Comparison of ENCODE assay signal across 23 cellular contexts in genomic region chr7:67692425-67692824, GRCh38.
DNase-seq lines count a peak whose midpoint lies in the region; ATAC-seq, FAIRE-seq and TF ChIP-seq lines count a peak whose summit lies in the region.
"Had no signal": no experiment of that assay in that cellular context is flagged by ENCODE, and none has a peak within 500 bp of the region (broad histone marks: within the 10 kb centered on the region; RNA-seq: fewer than 3 reads in every experiment).

No MANE protein-coding gene starts in this region.

- H3K4me1 ChIP-seq in adipocyte (ENCODE audit: control insufficient read depth, insufficient read depth, low read length): no peaks in the 10 kb centered on the region
- H3K4me1 ChIP-seq in pancreas: no peaks in the 10 kb centered on the region
- H3K4me1 ChIP-seq: psoas muscle, tibial nerve had no signal

- intact Hi-C loops in pancreas (cut with DNase I): no loop called here
- intact Hi-C loops in posterior cingulate gyrus (cut with DNase I): no loop called here

- H3K9ac ChIP-seq in adipocyte (ENCODE audit: low read length): no peak overlapping the region

- no peak for FAIRE-seq in pancreas (lab: Jason Lieb, UNC)
- FAIRE-seq: GM18507, small intestine had no signal

- 7 to 15% methylated on average over 4 of the region's 4 CpGs for WGBS in pancreas, 2 donors

- H3K27me3 ChIP-seq in adipocyte (replicated peaks; ENCODE audit: control insufficient read depth, insufficient read depth, low read length) (peaks cover 4% of the 10 kb centered on the region), pancreas (peaks cover 0 to 4% (median 0%) of the 10 kb centered on the region in 4 donors)
- H3K27me3 ChIP-seq: tibial nerve had no signal

- no peak overlapping the region for H3K4me3 ChIP-seq in LNCaP clone FGC (ENCODE audit: low read depth, low read length)
- H3K4me3 ChIP-seq in adipocyte (ENCODE audit: low read length): no peak overlapping the region
- no peak overlapping the region for H3K4me3 ChIP-seq in pancreas
- H3K4me3 ChIP-seq: mucosa of descending colon, PC-9, psoas muscle, tibial nerve had no signal

- peak; percentile 59 to 92 (median 82) for ATAC-seq in pancreas
- ATAC-seq: activated naive CD8-positive, alpha-beta T cell treated with anti-CD3 and anti-CD28 coated beads, Interleukin-2, amount 50 U/mL, for 24 hours; mucosa of descending colon; psoas muscle; stimulated activated naive CD8-positive, alpha-beta T cell treated with anti-CD3 and anti-CD28 coated beads, Interleukin-15, Interleukin-2, amounts not matched to agents 100 U/mL and 50 U/mL, for 24 hours; T-helper 17 cell had no signal

- no peaks in the 10 kb centered on the region for H3K36me3 ChIP-seq in adipocyte (ENCODE audit: control insufficient read depth, insufficient read depth, low read length, severe bottlenecking)
- no peaks in the 10 kb centered on the region for H3K36me3 ChIP-seq in pancreas
- H3K36me3 ChIP-seq: tibial nerve had no signal

- DNase-seq in LNCaP clone FGC (ENCODE audit: low read depth): peak; percentile 91
- DNase-seq in NCI-H2196 treated with DMSO at 0.1 percent for 48 hours (lab: John Stamatoyannopoulos, UW; ENCODE audit: unreplicated experiment): peak; percentile 51
- DNase-seq in adipocyte (ENCODE audit: low read depth): peak; percentile 26
- DNase-seq in pancreas: peak in 4 of 6 donors; percentile 29 to 56 (median 36)
- no peak for DNase-seq in activated gamma-delta T cell treated with Interleukin-2 at 50 U/mL for 16 hours
- no peak for DNase-seq in posterior cingulate gyrus
- no peak for DNase-seq in DMS53 treated with DMSO at 0.1 percent for 48 hours (lab: John Stamatoyannopoulos, UW; ENCODE audit: unreplicated experiment)
- DNase-seq: activated CD4-positive, alpha-beta T cell treated with anti-CD3 and anti-CD28 coated beads, Interleukin-2, amount 50 U/mL, for 1 hour; activated naive CD8-positive, alpha-beta T cell treated with anti-CD3 and anti-CD28 coated beads, Interleukin-2, amount 50 U/mL, for 24 hours; AML-193; HFFc6; immature natural killer cell; mucosa of descending colon; NCI-H187; NCI-H82; psoas muscle; small intestine; stimulated activated CD4-positive, alpha-beta T cell treated with anti-CD3 and anti-CD28 coated beads, Interleukin-2, amount 100 ng/mL, for 48 hours; stimulated activated naive CD8-positive, alpha-beta T cell treated with anti-CD3 and anti-CD28 coated beads, Interleukin-15, Interleukin-2, amounts not matched to agents 100 U/mL and 50 U/mL, for 24 hours; T-helper 17 cell had no signal

- H3K27ac ChIP-seq in pancreas: peak overlapping the region in 1 of 4 donors; percentile 3
- H3K27ac ChIP-seq: PC-9, psoas muscle, tibial nerve had no signal

- H3K9me3 ChIP-seq in adipocyte (ENCODE audit: control insufficient read depth, low read length) (no peaks in the 10 kb centered on the region), pancreas (no peaks in the 10 kb centered on the region)
- H3K9me3 ChIP-seq: psoas muscle had no signal

- no peak for TF ChIP-seq CTCF in LNCaP clone FGC (IDR thresholded peaks at IDR 0.05; ENCODE audit: control insufficient read depth, extremely low read depth, insufficient read depth)
- TF ChIP-seq CTCF in pancreas (IDR thresholded peaks at IDR 0.05): no peak

Comparison
In these comparisons a context has a peak if more than half of its experiments do, and no peak if none do; other contexts are left out.
1. DNase-seq: peak in LNCaP clone FGC (single experiment), NCI-H2196 treated with DMSO at 0.1 percent for 48 hours (single experiment), adipocyte (single experiment) and pancreas (4 of 6); none in activated gamma-delta T cell treated with Interleukin-2 at 50 U/mL for 16 hours (single experiment), posterior cingulate gyrus (0 of 10) and DMS53 treated with DMSO at 0.1 percent for 48 hours (single experiment).